Comparison of ENCODE assay signal across 8 cellular contexts in the genomic region with DNA sequence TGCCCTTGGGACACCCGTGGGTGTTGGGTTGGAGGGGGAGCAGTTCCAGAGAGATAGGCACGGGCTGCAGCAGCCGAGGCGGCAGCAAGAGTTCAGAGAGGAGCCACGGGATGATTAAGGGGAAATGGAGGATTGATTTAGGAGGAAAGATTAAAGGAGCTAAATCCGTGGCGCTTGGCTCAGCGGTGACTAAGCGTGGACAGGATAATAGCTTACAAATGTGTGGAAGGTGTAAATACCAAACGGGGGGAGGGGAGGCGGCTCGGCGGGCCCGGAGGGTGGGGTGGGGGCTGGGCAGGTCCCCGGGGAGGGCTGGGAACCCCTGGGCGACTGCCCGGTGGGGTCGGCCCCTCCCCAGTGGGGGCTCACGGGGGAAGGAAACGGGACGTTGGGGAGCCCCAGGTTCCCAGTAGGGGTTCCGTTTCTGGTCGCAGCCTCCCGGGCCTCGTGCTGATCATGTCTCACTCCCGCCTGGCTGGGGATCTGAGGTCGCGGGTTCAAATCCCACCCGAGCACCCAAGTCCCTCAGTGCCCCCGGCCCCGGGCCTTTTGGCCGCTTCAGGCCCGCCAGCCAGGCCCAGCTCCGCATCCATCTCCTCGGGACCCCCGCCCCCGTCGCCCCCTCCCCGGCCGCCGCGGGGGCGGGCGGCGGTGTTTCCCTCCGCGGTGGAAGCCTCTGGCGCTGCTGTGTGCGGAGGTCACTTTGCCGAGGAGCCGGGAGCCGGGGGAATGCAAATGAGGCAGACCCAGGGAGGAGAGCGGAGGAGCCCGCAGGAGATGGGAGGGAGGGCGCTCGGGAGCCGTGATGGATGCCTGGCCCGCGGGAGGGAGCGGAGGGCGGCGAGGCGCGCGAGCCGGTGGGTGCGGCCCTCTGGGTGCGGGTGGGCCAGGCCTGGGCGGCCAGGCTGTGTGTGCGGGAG. TPM values are rescaled to one million over a fixed set of nuclear protein-coding genes. Genes with fewer than 3 reads are reported as not detected.
DNase-seq lines count a peak whose midpoint lies in the region.

No MANE protein-coding gene starts in this region.

- no peak overlapping the region for H3K9ac ChIP-seq in trophoblast cell (ENCODE audit: low read length)

- H3K4ac ChIP-seq in trophoblast cell (ENCODE audit: low read depth, low read length), result no peak overlapping the region

- no peak overlapping the region for H2AK5ac ChIP-seq in trophoblast cell (ENCODE audit: low read length)

- no peak overlapping the region for H2BK120ac ChIP-seq in trophoblast cell (ENCODE audit: insufficient read depth, low read length, poor library complexity)

- H3K14ac ChIP-seq in trophoblast cell (ENCODE audit: low read length), result no peak overlapping the region

- H3K4me1 ChIP-seq in trophoblast cell (ENCODE audit: control insufficient read depth in 1 of 2, insufficient read depth in 2 of 2, low read length in 2 of 2), result peaks cover 0 to 2% of the 10 kb centered on the region in 2 experiments
- peaks cover 12% of the 10 kb centered on the region for H3K4me1 ChIP-seq in effector memory CD4-positive, alpha-beta T cell (ENCODE audit: control insufficient read depth, insufficient read depth, low read length, poor library complexity, severe bottlenecking)

- peaks cover 21% of the 10 kb centered on the region for H3K27me3 ChIP-seq in trophoblast cell (ENCODE audit: insufficient read depth, low read length)
- peaks cover 44% of the 10 kb centered on the region for H3K27me3 ChIP-seq in effector memory CD4-positive, alpha-beta T cell (replicated peaks; ENCODE audit: control insufficient read depth, insufficient read depth, low read length, poor library complexity, severe bottlenecking)

- no peak overlapping the region for H3K23ac ChIP-seq in trophoblast cell (ENCODE audit: low read length)

- H2BK5ac ChIP-seq in trophoblast cell (ENCODE audit: low read depth, low read length, poor library complexity), result no peak overlapping the region

- no CpG with 5 or more reads among the region's 70 CpGs for WGBS in trophoblast cell (ENCODE audit: extremely low coverage, insufficient coverage, insufficient read length)

- peak; percentile 88 for DNase-seq in EH (ENCODE audit: low read depth)
- DNase-seq in NCI-H82 (lab: John Stamatoyannopoulos, UW), result peak; percentile 96
- peak; percentile 16 for DNase-seq in fibroblast of gingiva (ENCODE audit: low read depth)
- DNase-seq in trophoblast cell, result peak in 1 of 2 donors; percentile 60
- no peak for DNase-seq in foreskin melanocyte
- DNase-seq in NCI-H2029 (lab: John Stamatoyannopoulos, UW), result no peak
- no peak for DNase-seq in effector memory CD4-positive, alpha-beta T cell
- no peak for DNase-seq in Ammon's horn (ENCODE audit: low spot score)

- no peaks in the 10 kb centered on the region for H3K79me1 ChIP-seq in trophoblast cell (ENCODE audit: low read length)

- no peak overlapping the region for H2AFZ ChIP-seq in trophoblast cell (ENCODE audit: insufficient read depth, low read length, poor library complexity)

- no peaks in the 10 kb centered on the region for H3K79me2 ChIP-seq in trophoblast cell (ENCODE audit: control insufficient read depth, insufficient read depth, low read length, poor library complexity)

- H4K12ac ChIP-seq in trophoblast cell (ENCODE audit: low read depth, low read length), result no peak overlapping the region

- no peaks in the 10 kb centered on the region for H3K36me3 ChIP-seq in trophoblast cell (ENCODE audit: control insufficient read depth in 1 of 2, insufficient read depth in 2 of 2, low read length in 2 of 2)
- no peaks in the 10 kb centered on the region for H3K36me3 ChIP-seq in effector memory CD4-positive, alpha-beta T cell (ENCODE audit: control insufficient read depth, insufficient read depth, low read length)

- H4K91ac ChIP-seq in trophoblast cell (ENCODE audit: low read depth, low read length), result no peak overlapping the region

- H3K9me3 ChIP-seq in trophoblast cell (ENCODE audit: insufficient read depth, low read depth, low read length), result peaks cover 2% of the 10 kb centered on the region
- no peaks in the 10 kb centered on the region for H3K9me3 ChIP-seq in effector memory CD4-positive, alpha-beta T cell (ENCODE audit: control insufficient read depth, low read length)

- no peak overlapping the region for H3K27ac ChIP-seq in trophoblast cell (ENCODE audit: low read depth, low read length)
- H3K27ac ChIP-seq in effector memory CD4-positive, alpha-beta T cell (ENCODE audit: insufficient read depth, low read length, poor library complexity, severe bottlenecking), result no peak overlapping the region

- no peak overlapping the region for H3K18ac ChIP-seq in trophoblast cell (ENCODE audit: low read length)

- no peak overlapping the region for H2BK12ac ChIP-seq in trophoblast cell (ENCODE audit: low read length)

- H3K4me2 ChIP-seq in trophoblast cell (ENCODE audit: low read length), result peak overlapping the region; percentile 47

- no peak overlapping the region for H3K4me3 ChIP-seq in trophoblast cell (ENCODE audit: low read depth, low read length)
- no peak overlapping the region for H3K4me3 ChIP-seq in effector memory CD4-positive, alpha-beta T cell (ENCODE audit: insufficient read depth, low read depth, low read length, poor library complexity, severe bottlenecking)

- no peak overlapping the region for H4K8ac ChIP-seq in trophoblast cell (ENCODE audit: low read depth, low read length)

RNA-seq across cellular contexts. Expression of gene ASIC4, which starts 8.1 kb away (rescaled TPM):
- 0.22 and 0.23 TPM in 2 replicates for polyA plus RNA-seq in trophoblast cell (2013)

RNA-seq across cellular contexts. Expression of gene CHPF, which starts 21.2 kb away (rescaled TPM):
- polyA plus RNA-seq in trophoblast cell (2013), result 150 and 167 TPM in 2 replicates

RNA-seq across cellular contexts. Expression of gene TMEM198, which starts 21.5 kb away (rescaled TPM):
- 5.0 and 5.5 TPM in 2 replicates for polyA plus RNA-seq in trophoblast cell (2013)

RNA-seq across cellular contexts. Expression of gene GMPPA, which starts 23.7 kb away (rescaled TPM):
- 55.1 and 55.5 TPM in 2 replicates for polyA plus RNA-seq in trophoblast cell (2013)

RNA-seq across cellular contexts. Expression of gene OBSL1, which starts 49.0 kb away (rescaled TPM):
- polyA plus RNA-seq in trophoblast cell (2013), result 155 and 158 TPM in 2 replicates

Comparison
In these comparisons a context has a peak if more than half of its experiments do, and no peak if none do; other contexts are left out.
1. DNase-seq: peak in EH (single experiment), NCI-H82 (single experiment) and fibroblast of gingiva (single experiment); none in foreskin melanocyte (single experiment), NCI-H2029 (single experiment), effector memory CD4-positive, alpha-beta T cell (0 of 3) and Ammon's horn (single experiment).